ENCODE assay signal across 6 cellular contexts in the genomic region with DNA sequence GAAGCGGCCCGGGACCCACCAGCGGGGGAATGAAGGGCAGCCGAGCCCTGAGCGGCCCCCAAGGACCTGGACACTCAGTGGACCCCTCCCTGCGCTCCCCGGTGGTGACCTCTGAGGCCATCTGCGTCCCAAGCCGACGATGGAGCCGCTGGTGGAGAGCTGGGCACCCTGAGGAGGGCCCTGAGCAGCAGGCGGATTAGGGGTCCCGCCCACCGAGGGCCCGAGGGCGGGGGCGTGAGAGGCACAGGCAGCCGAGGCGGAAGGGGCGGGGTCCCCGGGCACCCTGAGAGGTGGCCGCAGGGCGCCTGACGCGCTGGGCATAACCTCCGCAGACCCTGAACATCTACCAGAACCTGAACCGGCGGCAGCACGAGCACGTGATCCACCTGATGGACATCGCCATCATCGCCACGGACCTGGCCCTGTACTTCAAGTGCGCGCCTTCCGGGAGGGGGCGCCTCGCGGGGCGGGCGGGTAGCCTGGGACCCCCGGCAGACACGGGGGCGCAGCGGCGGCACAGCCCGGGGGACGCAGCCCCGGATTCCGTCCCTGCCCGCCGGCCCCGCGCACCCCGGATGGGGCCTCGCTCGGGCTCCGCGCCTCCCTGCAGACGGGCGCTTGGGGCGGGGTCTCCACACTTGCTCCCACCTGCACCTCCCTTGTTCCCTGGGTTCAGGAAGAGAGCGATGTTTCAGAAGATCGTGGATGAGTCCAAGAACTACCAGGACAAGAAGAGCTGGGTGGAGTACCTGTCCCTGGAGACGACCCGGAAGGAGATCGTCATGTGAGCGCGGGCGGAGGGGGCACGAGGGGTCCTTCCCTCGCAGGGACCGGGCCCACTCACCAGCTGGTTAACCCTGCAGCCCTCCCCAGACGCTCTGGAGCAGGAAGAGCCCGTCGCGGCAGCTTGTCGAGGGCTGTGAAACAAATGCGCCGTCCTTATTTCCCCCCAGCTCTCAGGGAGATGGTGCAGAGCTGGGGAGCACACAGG. TPM values are rescaled to one million over a fixed set of nuclear protein-coding genes. Genes with fewer than 3 reads are reported as not detected.
DNase-seq lines count a peak whose midpoint lies in the region; ATAC-seq lines count a peak whose summit lies in the region.

No MANE protein-coding gene starts in this region.

- H3K4me1 ChIP-seq in muscle layer of colon (ENCODE audit: insufficient read depth, low read length) (no peaks in the 10 kb centered on the region), urinary bladder (ENCODE audit: insufficient read depth) (no peaks in the 10 kb centered on the region)

- 2% methylated on average over 80 of the region's 80 CpGs for WGBS in urinary bladder

- no peaks in the 10 kb centered on the region for H3K27me3 ChIP-seq in muscle layer of colon (ENCODE audit: control insufficient read depth in 1 of 2, insufficient read depth in 2 of 2, low read length in 2 of 2)

- H3K9ac ChIP-seq in muscle layer of colon (ENCODE audit: low read length): no peak overlapping the region

- H3K4me3 ChIP-seq in muscle layer of colon (ENCODE audit: low read depth in 1 of 2, low read length in 2 of 2): peak overlapping the region; percentile 47 to 67
- peak overlapping the region; percentile 60 for H3K4me3 ChIP-seq in urinary bladder (ENCODE audit: low read depth, low read length)

- peak; percentile 61 for ATAC-seq in GM19455 (IDR thresholded peaks at IDR 0.05; ENCODE audit: unreplicated experiment)
- ATAC-seq in GM19324 (IDR thresholded peaks at IDR 0.05; ENCODE audit: low FRiP score, unreplicated experiment): no peak

- H3K27ac ChIP-seq in angular gyrus (ENCODE audit: low read depth, low read length): peak overlapping the region; percentile 57
- no peak overlapping the region for H3K27ac ChIP-seq in muscle layer of colon (ENCODE audit: low read depth, low read length)
- no peak overlapping the region for H3K27ac ChIP-seq in urinary bladder (ENCODE audit: low read depth)

- DNase-seq in NCI-H510A treated with DMSO at 0.1 percent for 48 hours (lab: John Stamatoyannopoulos, UW): peak; percentile 4

- no peaks in the 10 kb centered on the region for H3K9me3 ChIP-seq in muscle layer of colon (ENCODE audit: low read length)

- H3K36me3 ChIP-seq in muscle layer of colon (ENCODE audit: insufficient read depth, low read length): no peaks in the 10 kb centered on the region
- H3K36me3 ChIP-seq in urinary bladder (ENCODE audit: insufficient read depth): no peaks in the 10 kb centered on the region

RNA-seq across cellular contexts. Expression of a gene that starts 10.3 kb away (rescaled TPM):
- total RNA-seq in urinary bladder: 160 TPM
- 430 TPM for polyA plus RNA-seq in urinary bladder

RNA-seq across cellular contexts. Expression of a gene that starts 10.6 kb away (rescaled TPM):
- total RNA-seq in urinary bladder: 11.8 TPM
- polyA plus RNA-seq in urinary bladder: 7.1 TPM

RNA-seq across cellular contexts. Expression of a gene that starts 25.2 kb away (rescaled TPM):
- 2.1 TPM for total RNA-seq in urinary bladder
- 7.9 TPM for polyA plus RNA-seq in urinary bladder

RNA-seq across cellular contexts. Expression of a gene that starts 38.4 kb away (rescaled TPM):
- 6.2 TPM for total RNA-seq in urinary bladder
- polyA plus RNA-seq in urinary bladder: 4.1 TPM

RNA-seq across cellular contexts. Expression of a gene that starts 41.9 kb away (rescaled TPM):
- 52.6 TPM for total RNA-seq in urinary bladder
- polyA plus RNA-seq in urinary bladder: 36.1 TPM
